10 cellular contexts compared by ENCODE assay signal in genomic region chr16:30077656-30078055, GRCh38. TPM values are rescaled to one million over a fixed set of nuclear protein-coding genes. Genes with fewer than 3 reads are reported as not detected.
DNase-seq lines count a peak whose midpoint lies in the region; ATAC-seq and TF ChIP-seq lines count a peak whose summit lies in the region.
"Had no signal": no experiment of that assay in that cellular context is flagged by ENCODE, and none has a peak within 500 bp of the region (broad histone marks: within the 10 kb centered on the region; RNA-seq: fewer than 3 reads in every experiment).

No MANE protein-coding gene starts in this region.

- H3K27ac Mint-ChIP-seq in T-helper 2 cell treated with Interferon-gamma antibody and Interleukin-4, amounts not matched to agents 5 μg/mL and 100 μg/mL, for 36 hours, result peak overlapping the region; percentile 62
- peak overlapping the region in 4 of 5 experiments; percentile 23 to 99 (median 30) for H3K27ac Mint-ChIP-seq in brain

- H3K4me1 ChIP-seq in psoas muscle, result peaks cover 24% of the 10 kb centered on the region

- H3K27me3 Mint-ChIP-seq in T-helper 2 cell treated with Interferon-gamma antibody and Interleukin-4, amounts not matched to agents 5 μg/mL and 100 μg/mL, for 36 hours (ENCODE audit: low read depth), result no peaks in the 10 kb centered on the region
- peaks cover 9% of the 10 kb centered on the region for H3K27me3 Mint-ChIP-seq in brain

- no peak for ATAC-seq in psoas muscle

- intact Hi-C loops in psoas muscle (cut with DNase I), result no loop called here

- H3K9me3 ChIP-seq in psoas muscle, result no peaks in the 10 kb centered on the region
- H3K9me3 ChIP-seq: stomach had no signal

- 69 to 78% (median 77%) methylated on average over 6 of the region's 6 CpGs for WGBS in psoas muscle, 3 donors

- peaks cover 24% of the 10 kb centered on the region for H3K4me1 Mint-ChIP-seq in T-helper 2 cell treated with Interferon-gamma antibody and Interleukin-4, amounts not matched to agents 5 μg/mL and 100 μg/mL, for 36 hours (ENCODE audit: low read depth)
- H3K4me1 Mint-ChIP-seq in brain, result peaks cover 41% of the 10 kb centered on the region

- H3K9me3 Mint-ChIP-seq in T-helper 2 cell treated with Interferon-gamma antibody and Interleukin-4, amounts not matched to agents 5 μg/mL and 100 μg/mL, for 36 hours, result no peaks in the 10 kb centered on the region
- no peaks in the 10 kb centered on the region for H3K9me3 Mint-ChIP-seq in brain

- H3K27ac ChIP-seq in psoas muscle, result peak overlapping the region; percentile 94

- H3K4me3 ChIP-seq in psoas muscle, result peak overlapping the region; percentile 76

- TF ChIP-seq CTCF in brain (conservative IDR thresholded peaks at IDR 0.05) (no peak), psoas muscle (IDR thresholded peaks at IDR 0.05) (no peak)

- H3K36me3 ChIP-seq in psoas muscle (ENCODE audit: insufficient read depth in 1 of 2, low read depth in 1 of 2), result peaks cover 2 to 65% of the 10 kb centered on the region in 2 donors

- DNase-seq in T-helper 2 cell treated with Interferon-gamma antibody and Interleukin-4, amounts not matched to agents 5 μg/mL and 100 μg/mL, for 36 hours (ENCODE audit: low spot score), result no peak
- DNase-seq in T-helper 2 cell, result no peak
- peak in 1 of 2 donors; percentile 19 for DNase-seq in psoas muscle
- no peak for DNase-seq in NCI-H446 (lab: John Stamatoyannopoulos, UW)
- DNase-seq in NCI-H82 treated with DMSO at 0.1 percent for 48 hours (lab: John Stamatoyannopoulos, UW; ENCODE audit: unreplicated experiment), result no peak
- DNase-seq: activated CD4-positive, CD25-positive, alpha-beta regulatory T cell treated with anti-CD3 and anti-CD28 coated beads, Interleukin-2, amount 50 U/mL, for 72 hours; nucleus accumbens; stomach had no signal

- peak overlapping the region; percentile 93 for H3K4me3 Mint-ChIP-seq in T-helper 2 cell treated with Interferon-gamma antibody and Interleukin-4, amounts not matched to agents 5 μg/mL and 100 μg/mL, for 36 hours
- H3K4me3 Mint-ChIP-seq in brain, result peak overlapping the region; percentile 92 to 96 (median 94)

- H3K36me3 Mint-ChIP-seq in T-helper 2 cell treated with Interferon-gamma antibody and Interleukin-4, amounts not matched to agents 5 μg/mL and 100 μg/mL, for 36 hours (ENCODE audit: low read depth), result peaks cover 43% of the 10 kb centered on the region
- H3K36me3 Mint-ChIP-seq in brain, result peaks cover 63% of the 10 kb centered on the region

- no peaks in the 10 kb centered on the region for H3K27me3 ChIP-seq in psoas muscle (ENCODE audit: insufficient read depth in 3 of 3, low read length in 2 of 3)
- H3K27me3 ChIP-seq: stomach had no signal

RNA-seq across cellular contexts. Expression of gene PPP4C, which starts 1.9 kb away (rescaled TPM):
- 105 TPM for polyA plus RNA-seq in brain (ENCODE audit: insufficient read depth, low read depth, low replicate concordance)
- 10 to 100 TPM; 38.1 to 64.5 (median 58.5) TPM for total RNA-seq in psoas muscle
- polyA plus RNA-seq in psoas muscle, result 100 to 1,000 TPM in 2 of 3 donors, 10 to 100 TPM in 1; 79.1 to 172 (median 130) TPM

RNA-seq across cellular contexts. Expression of gene ALDOA, which starts 12.1 kb away (rescaled TPM):
- polyA plus RNA-seq in brain (ENCODE audit: insufficient read depth, low read depth, low replicate concordance) (1,509 TPM), psoas muscle (over 10,000 TPM in 1 of 3 donors, 1,000 to 10,000 TPM in 2; 4,532 to 12,458 (median 6,880) TPM)
- total RNA-seq in psoas muscle, result 1,000 to 10,000 TPM; 5,088 to 7,531 (median 6,001) TPM

RNA-seq across cellular contexts. Expression of gene TBX6, which starts 14.1 kb away (rescaled TPM):
- polyA plus RNA-seq in brain (ENCODE audit: insufficient read depth, low read depth, low replicate concordance) (2.0 TPM), psoas muscle (1 to 10 TPM in 2 of 3 donors, under 1 TPM in 1; 0.76 to 1.6 (median 1.5) TPM)
- 1 to 10 TPM in 1 of 4 donors, under 1 TPM in 3; 0.32 to 1.0 (median 0.51) TPM for total RNA-seq in psoas muscle

RNA-seq across cellular contexts. Expression of gene YPEL3, which starts 18.4 kb away (rescaled TPM):
- 277 TPM for polyA plus RNA-seq in brain (ENCODE audit: insufficient read depth, low read depth, low replicate concordance)
- total RNA-seq in psoas muscle, result 100 to 1,000 TPM in 1 of 4 donors, 10 to 100 TPM in 3; 47.1 to 156 (median 60.2) TPM
- 10 to 100 TPM; 24.8 to 96.2 (median 81.4) TPM for polyA plus RNA-seq in psoas muscle

RNA-seq across cellular contexts. Expression of gene GDPD3, which starts 35.7 kb away (rescaled TPM):
- polyA plus RNA-seq in brain (ENCODE audit: insufficient read depth, low read depth, low replicate concordance) (0.76 TPM), psoas muscle (under 1 TPM; 0.48 to 0.91 (median 0.89) TPM)
- 1 to 10 TPM in 2 of 4 donors, under 1 TPM in 2; 0.56 to 3.1 (median 1.3) TPM for total RNA-seq in psoas muscle
- total RNA-seq: epithelial cell of proximal tubule had no signal
